In the genomic region with DNA sequence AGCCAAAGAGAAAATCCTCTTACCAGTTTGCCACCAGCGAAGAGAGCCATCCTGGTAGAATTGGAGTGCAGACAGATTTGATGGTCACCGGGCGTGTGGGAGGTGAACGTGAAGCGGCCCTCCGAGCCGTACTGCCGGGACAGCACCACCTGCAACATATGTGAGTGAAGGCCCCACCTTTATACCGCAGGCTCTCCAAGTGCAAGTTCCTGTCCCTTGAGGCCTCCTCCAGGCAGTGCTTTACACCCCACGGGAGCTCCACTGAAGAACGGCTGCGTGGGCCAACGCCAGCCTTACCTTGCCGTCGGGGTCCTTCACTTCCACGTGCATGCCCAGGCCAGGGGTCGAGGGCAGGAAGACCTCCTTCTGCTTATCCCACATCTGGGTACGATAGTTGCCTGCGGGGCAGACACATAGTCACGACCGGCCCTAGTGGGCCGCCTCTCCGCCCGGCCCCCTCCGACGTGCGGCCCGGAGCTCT, we compare ENCODE assay signal across 8 cellular contexts. TPM values are rescaled to one million over a fixed set of nuclear protein-coding genes. Genes with fewer than 3 reads are reported as not detected.
DNase-seq lines count a peak whose midpoint lies in the region; ATAC-seq and TF ChIP-seq lines count a peak whose summit lies in the region.

No MANE protein-coding gene starts in this region.

- intact Hi-C loops in body of pancreas (cut with DNase I), result no loop called here

- no peak for TF ChIP-seq POLR2A in body of pancreas (IDR thresholded peaks at IDR 0.05)

- H3K36me3 ChIP-seq in ACC112 (ENCODE audit: insufficient read depth, low read length), result peaks cover 5% of the 10 kb centered on the region
- H3K36me3 ChIP-seq in body of pancreas (replicated peaks in 1 of 2; ENCODE audit: insufficient read depth in 1 of 2, low read depth in 2 of 2), result peaks cover 0 to 16% of the 10 kb centered on the region in 2 donors

- 2 to 13% methylated on average over 3 to 28 of the region's 28 CpGs for WGBS in body of pancreas, 2 donors

- H3K27me3 ChIP-seq in ACC112 (ENCODE audit: insufficient read depth, low read length) (no peaks in the 10 kb centered on the region), body of pancreas (no peaks in the 10 kb centered on the region)

- H3K9me3 ChIP-seq in body of pancreas, result no peaks in the 10 kb centered on the region

- peaks cover 16% of the 10 kb centered on the region for H3K79me2 ChIP-seq in ACC112 (ENCODE audit: control insufficient read depth, insufficient read depth, low read length, unreplicated experiment)

- H3K4me3 ChIP-seq in ACC112 (ENCODE audit: low read depth, low read length) (peak overlapping the region; percentile 100), body of pancreas (peak overlapping the region; percentile 72 to 90)

- ATAC-seq in GM18858 (IDR thresholded peaks at IDR 0.05; ENCODE audit: unreplicated experiment) (peak; percentile 25), HG03060 (IDR thresholded peaks at IDR 0.05; ENCODE audit: low read depth, unreplicated experiment) (peak; percentile 9), body of pancreas (no peak)

- TF ChIP-seq CTCF in body of pancreas (IDR thresholded peaks at IDR 0.05), result no peak

- H3K27ac ChIP-seq in ACC112 (ENCODE audit: low read depth, low read length), result peak overlapping the region; percentile 40; the same call in 1 of the 2 replicates
- H3K27ac ChIP-seq in body of pancreas, result peak overlapping the region; percentile 76 to 99 (median 95)

- H3K4me1 ChIP-seq in ACC112 (ENCODE audit: control insufficient read depth, insufficient read depth, low read length, unreplicated experiment) (peaks cover 11% of the 10 kb centered on the region), body of pancreas (peaks cover 25% of the 10 kb centered on the region)

- H2AFZ ChIP-seq in ACC112 (ENCODE audit: low read length, unreplicated experiment), result peak overlapping the region; percentile 90

- peak; percentile 77 for DNase-seq in SW480 (ENCODE audit: low spot score)
- DNase-seq in body of pancreas, result peak; percentile 29 to 43 (median 38)
- DNase-seq in kidney tubule cell (ENCODE audit: low spot score), result peak; percentile 51
- peak; percentile 32 to 35 for DNase-seq in stimulated activated CD8-positive, alpha-beta memory T cell treated with anti-CD3 and anti-CD28 coated beads, Interleukin-15, amount 100 ng/mL, for 48 hours (ENCODE audit: low read depth in 2 of 2)
- no peak for DNase-seq in NCI-H446 (lab: John Stamatoyannopoulos, UW)

RNA-seq across cellular contexts. Expression of a gene that starts 0.6 kb away (rescaled TPM):
- 10 to 100 TPM; 52.4 to 65.6 TPM for total RNA-seq in body of pancreas

RNA-seq across cellular contexts. Expression of a gene that starts 7.8 kb away (rescaled TPM):
- 10 to 100 TPM; 32.2 to 54.1 TPM for total RNA-seq in body of pancreas

RNA-seq across cellular contexts. Expression of a gene that starts 25.0 kb away (rescaled TPM):
- total RNA-seq in body of pancreas, result 10 to 100 TPM; 36.1 to 46.1 TPM

RNA-seq across cellular contexts. Expression of a gene that starts 40.3 kb away (rescaled TPM):
- under 1 TPM in 1 of 2 donors, not detected in 1; 0.52 TPM for total RNA-seq in body of pancreas

Comparison
In these comparisons a context has a peak if more than half of its experiments do, and no peak if none do; other contexts are left out.
1. DNase-seq: peak in SW480 (single experiment), body of pancreas (4 of 4), kidney tubule cell (single experiment) and stimulated activated CD8-positive, alpha-beta memory T cell treated with anti-CD3 and anti-CD28 coated beads, Interleukin-15, amount 100 ng/mL, for 48 hours (2 of 2); none in NCI-H446 (0 of 2).